ENCODE assay signal across 26 cellular contexts in genomic region chr7:13532028-13532753, GRCh38.
DNase-seq lines count a peak whose midpoint lies in the region; ATAC-seq, FAIRE-seq and TF ChIP-seq lines count a peak whose summit lies in the region.
"Had no signal": no experiment of that assay in that cellular context is flagged by ENCODE, and none has a peak within 500 bp of the region (broad histone marks: within the 10 kb centered on the region; RNA-seq: fewer than 3 reads in every experiment).

No MANE protein-coding gene starts in this region.

- TF ChIP-seq POLR2A in H54 (IDR thresholded peaks at IDR 0.05; ENCODE audit: low read depth, low read length), result no peak
- TF ChIP-seq POLR2A in Peyer's patch (IDR thresholded peaks at IDR 0.05), result no peak

- H3K9me3 ChIP-seq in OCI-LY1 (ENCODE audit: low read length) (0 out of 2 replicates have a peak, but pooled peaks cover 5% of the 10 kb centered on the region), Peyer's patch (no peaks in the 10 kb centered on the region)
- H3K9me3 ChIP-seq: adrenal gland, lower lobe of right lung, neutrophil had no signal

- H4K20me1 ChIP-seq in OCI-LY1 (ENCODE audit: insufficient read depth, low read length), result no peaks in the 10 kb centered on the region

- H3K36me3 ChIP-seq in OCI-LY1 (ENCODE audit: insufficient read depth, low read length), result no peaks in the 10 kb centered on the region
- no peaks in the 10 kb centered on the region for H3K36me3 ChIP-seq in Peyer's patch
- H3K36me3 ChIP-seq: adrenal gland, lower lobe of right lung, neutrophil had no signal

- TF ChIP-seq CTCF in OCI-LY1 (IDR thresholded peaks at IDR 0.05; ENCODE audit: low read length) (no peak), epithelial cell of esophagus (IDR thresholded peaks at IDR 0.05; ENCODE audit: insufficient read depth, low read depth, low read length, missing control alignments) (no peak), Peyer's patch (IDR thresholded peaks at IDR 0.05) (no peak)

- no peak overlapping the region for H3K4me3 ChIP-seq in OCI-LY1 (ENCODE audit: low read depth, low read length, poor library complexity, severe bottlenecking)
- H3K4me3 ChIP-seq in epithelial cell of esophagus (ENCODE audit: low read length), result no peak overlapping the region
- H3K4me3 ChIP-seq in Peyer's patch, result no peak overlapping the region
- H3K4me3 ChIP-seq: adrenal gland, lower lobe of right lung had no signal

- H3K9me2 ChIP-seq in OCI-LY1 (ENCODE audit: low read depth, low read length), result no peaks in the 10 kb centered on the region

- FAIRE-seq in H54 (lab: Jason Lieb, UNC), result peak; percentile 72
- FAIRE-seq: bronchial epithelial cell, endothelial cell of umbilical vein, islet of Langerhans had no signal

- no peak overlapping the region for H3K4me3 Mint-ChIP-seq in stimulated activated naive CD8-positive, alpha-beta T cell treated with anti-CD3 and anti-CD28 coated beads, Interleukin-15, amount 100 ng/mL, for 72 hours
- H3K4me3 Mint-ChIP-seq: H9, T-helper 17 cell, type B pancreatic cell had no signal

- H3K4me1 Mint-ChIP-seq in stimulated activated naive CD8-positive, alpha-beta T cell treated with anti-CD3 and anti-CD28 coated beads, Interleukin-15, amount 100 ng/mL, for 72 hours, result no peaks in the 10 kb centered on the region

- H3K27ac ChIP-seq in OCI-LY1 (ENCODE audit: low read depth, low read length, poor library complexity, severe bottlenecking) (peak overlapping the region; percentile 52), Peyer's patch (no peak overlapping the region)
- H3K27ac ChIP-seq: 22Rv1, adrenal gland, lower lobe of right lung, neutrophil had no signal

- no peak overlapping the region for H3K27ac Mint-ChIP-seq in stimulated activated naive CD8-positive, alpha-beta T cell treated with anti-CD3 and anti-CD28 coated beads, Interleukin-15, amount 100 ng/mL, for 72 hours
- H3K27ac Mint-ChIP-seq: H9, T-helper 17 cell, type B pancreatic cell had no signal

- no peak overlapping the region for H2AFZ ChIP-seq in OCI-LY1 (ENCODE audit: low read length)

- H3K27me3 ChIP-seq in OCI-LY1 (ENCODE audit: insufficient read depth, low read length), result no peaks in the 10 kb centered on the region
- H3K27me3 ChIP-seq in Peyer's patch, result no peaks in the 10 kb centered on the region
- H3K27me3 ChIP-seq: adrenal gland, neutrophil had no signal

- no peaks in the 10 kb centered on the region for H3K27me3 Mint-ChIP-seq in stimulated activated naive CD8-positive, alpha-beta T cell treated with anti-CD3 and anti-CD28 coated beads, Interleukin-15, amount 100 ng/mL, for 72 hours
- H3K27me3 Mint-ChIP-seq: type B pancreatic cell had no signal

- no peaks in the 10 kb centered on the region for H3F3A ChIP-seq in OCI-LY1 (ENCODE audit: insufficient read depth, low read length)

- H3K4me1 ChIP-seq in OCI-LY1 (ENCODE audit: insufficient read depth, low read length, severe bottlenecking) (peaks cover 58% of the 10 kb centered on the region), Peyer's patch (no peaks in the 10 kb centered on the region)
- H3K4me1 ChIP-seq: adrenal gland, lower lobe of right lung had no signal

- H3K9me3 Mint-ChIP-seq in stimulated activated naive CD8-positive, alpha-beta T cell treated with anti-CD3 and anti-CD28 coated beads, Interleukin-15, amount 100 ng/mL, for 72 hours, result no peaks in the 10 kb centered on the region
- H3K9me3 Mint-ChIP-seq: H9, type B pancreatic cell had no signal

- no peak for ATAC-seq in HG02970 (IDR thresholded peaks at IDR 0.05; ENCODE audit: low FRiP score, unreplicated experiment)
- no peak for ATAC-seq in stimulated activated naive CD8-positive, alpha-beta T cell treated with anti-CD3 and anti-CD28 coated beads, Interleukin-15, amount 100 ng/mL, for 72 hours
- ATAC-seq: lower lobe of right lung, T-helper 17 cell had no signal

- H3K79me2 ChIP-seq in OCI-LY1 (ENCODE audit: insufficient read depth, low read length), result no peaks in the 10 kb centered on the region

- peak; percentile 37 for DNase-seq in DMS 273 (lab: John Stamatoyannopoulos, UW; ENCODE audit: unreplicated experiment)
- no peak for DNase-seq in DMS 273 treated with DMSO at 0.1 percent for 48 hours (lab: John Stamatoyannopoulos, UW)
- no peak for DNase-seq in H54 (ENCODE audit: insufficient read length, low spot score)
- DNase-seq in epithelial cell of esophagus (ENCODE audit: low read depth), result peak; percentile 8
- DNase-seq in Peyer's patch, result no peak
- no peak for DNase-seq in stimulated activated naive CD8-positive, alpha-beta T cell treated with anti-CD3 and anti-CD28 coated beads, Interleukin-15, amount 100 ng/mL, for 72 hours
- DNase-seq: activated CD4-positive, alpha-beta T cell treated with anti-CD3 and anti-CD28 coated beads, Interleukin-2, amount 50 U/mL, for 4 hours; activated gamma-delta T cell; adrenal gland; foreskin fibroblast; H9; hypothalamus; lower lobe of right lung; NCI-H187; NCI-H510A treated with DMSO at 0.1 percent for 48 hours; SHP77 treated with DMSO at 0.1 percent for 48 hours; stimulated activated CD4-positive, alpha-beta T cell treated with anti-CD3 and anti-CD28 coated beads, Interleukin-4, amount 100 ng/mL, for 4 hours; T-helper 17 cell had no signal

- no peak overlapping the region for H3K9ac ChIP-seq in OCI-LY1 (ENCODE audit: low read length)

- peak overlapping the region; percentile 42; the same call in 1 of the 2 replicates for H3K4me2 ChIP-seq in OCI-LY1 (ENCODE audit: low read length)

Comparison
In these comparisons a context has a peak if more than half of its experiments do, and no peak if none do; other contexts are left out.
1. DNase-seq: peak in DMS 273 (single experiment) and epithelial cell of esophagus (single experiment); none in DMS 273 treated with DMSO at 0.1 percent for 48 hours (single experiment), H54 (single experiment), Peyer's patch (0 of 3) and stimulated activated naive CD8-positive, alpha-beta T cell treated with anti-CD3 and anti-CD28 coated beads, Interleukin-15, amount 100 ng/mL, for 72 hours (0 of 2).